ENCODE assay signal across 1 cellular context in genomic region chr19:3178973-3179738, GRCh38.
A peak's percentile ranks its signal among the peaks of the same experiment; 100 is the strongest.
TF ChIP-seq lines count a peak whose summit lies in the region.

No MANE protein-coding gene starts in this region.

TF ChIP-seq in K562, 482 proteins besides CTCF, POLR2A, EP300 and RAD21:
- TF ChIP-seq YY1 (IDR thresholded peaks at IDR 0.05; ENCODE audit: borderline replicate concordance in 1 of 3, control insufficient read depth in 1 of 3, extremely low read depth in 1 of 3, insufficient read depth in 3 of 3, insufficient read length in 1 of 3, insufficient replicate concordance in 2 of 3, low read depth in 1 of 3, low read length in 2 of 3) (peak in 1 of 3 experiments; percentile 14), NBN (IDR thresholded peaks at IDR 0.05; ENCODE audit: low read depth) (no peak), HNRNPL (IDR thresholded peaks at IDR 0.05; ENCODE audit: low read depth, low read length) (peak; percentile 19; the same call in 1 of the 2 replicates)
- TF ChIP-seq, protein P1, sequence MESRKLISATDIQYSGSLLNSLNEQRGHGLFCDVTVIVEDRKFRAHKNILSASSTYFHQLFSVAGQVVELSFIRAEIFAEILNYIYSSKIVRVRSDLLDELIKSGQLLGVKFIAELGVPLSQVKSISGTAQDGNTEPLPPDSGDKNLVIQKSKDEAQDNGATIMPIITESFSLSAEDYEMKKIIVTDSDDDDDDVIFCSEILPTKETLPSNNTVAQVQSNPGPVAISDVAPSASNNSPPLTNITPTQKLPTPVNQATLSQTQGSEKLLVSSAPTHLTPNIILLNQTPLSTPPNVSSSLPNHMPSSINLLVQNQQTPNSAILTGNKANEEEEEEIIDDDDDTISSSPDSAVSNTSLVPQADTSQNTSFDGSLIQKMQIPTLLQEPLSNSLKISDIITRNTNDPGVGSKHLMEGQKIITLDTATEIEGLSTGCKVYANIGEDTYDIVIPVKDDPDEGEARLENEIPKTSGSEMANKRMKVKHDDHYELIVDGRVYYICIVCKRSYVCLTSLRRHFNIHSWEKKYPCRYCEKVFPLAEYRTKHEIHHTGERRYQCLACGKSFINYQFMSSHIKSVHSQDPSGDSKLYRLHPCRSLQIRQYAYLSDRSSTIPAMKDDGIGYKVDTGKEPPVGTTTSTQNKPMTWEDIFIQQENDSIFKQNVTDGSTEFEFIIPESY (CRISPR knock-in tag; IDR thresholded peaks at IDR 0.05) = peak; percentile 94
